In the genomic region with DNA sequence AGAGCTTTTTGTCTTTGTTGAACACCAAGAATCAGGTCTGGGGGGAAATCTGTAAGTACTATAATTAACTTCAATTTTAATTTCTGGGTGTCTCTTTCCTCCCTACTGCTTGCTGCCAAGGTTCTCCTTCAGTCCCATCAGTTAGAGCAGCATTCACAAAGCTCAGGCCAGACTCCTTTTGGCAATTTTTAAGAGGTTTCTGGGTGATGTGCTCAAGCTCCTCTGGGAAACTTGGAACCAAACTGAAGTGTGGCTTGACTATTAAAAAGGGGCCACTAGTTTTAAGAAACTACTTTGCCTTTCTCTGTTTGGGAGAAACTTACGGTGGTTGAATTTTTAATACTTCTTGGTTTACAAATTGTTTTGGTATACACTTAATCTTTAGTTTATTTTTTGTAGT, we compare ENCODE assay signal across 21 cellular contexts.
"Had no signal": no experiment of that assay in that cellular context is flagged by ENCODE, and none has a peak within 500 bp of the region (broad histone marks: within the 10 kb centered on the region; RNA-seq: fewer than 3 reads in every experiment).

No MANE protein-coding gene starts in this region.

- H3K4me1 ChIP-seq: colonic mucosa, heart left ventricle, testis, vagina had no signal

- H3K36me3 ChIP-seq: colonic mucosa, heart left ventricle, neutrophil, tibial nerve, upper lobe of right lung, vagina had no signal

- H3K9me3 ChIP-seq: colonic mucosa, mucosa of descending colon, neutrophil, testis, upper lobe of right lung, vagina had no signal

- H3K27ac ChIP-seq: colonic mucosa, heart left ventricle, neutrophil, testis, tibial nerve, upper lobe of right lung, vagina had no signal

- FAIRE-seq: keratinocyte had no signal

- H3K27me3 ChIP-seq: colonic mucosa, heart left ventricle, neutrophil, testis, tibial nerve, upper lobe of right lung, vagina had no signal

- H3K4me3 ChIP-seq: colonic mucosa, heart left ventricle, mucosa of descending colon, testis, tibial nerve, upper lobe of right lung, vagina had no signal

- ATAC-seq: heart left ventricle; left colon; left ventricle myocardium superior; mucosa of descending colon; naive thymus-derived CD8-positive, alpha-beta T cell; sciatic nerve; stimulated activated naive B cell treated with anti-CD40 and anti-IgM and Interleukin-4, amounts not matched to agents 10 μg/mL and 1 μg/mL and 100 μg/mL, for 72 hours; stimulated activated naive CD8-positive, alpha-beta T cell treated with anti-CD3 and anti-CD28 coated beads, Interleukin-15, amount 100 ng/mL, for 72 hours; upper lobe of right lung had no signal

- DNase-seq: colonic mucosa; effector CD8-positive, alpha-beta T cell; foreskin melanocyte; heart left ventricle; hippocampal formation; left colon; left ventricle myocardium superior; mucosa of descending colon; naive thymus-derived CD8-positive, alpha-beta T cell; posterior cingulate gyrus; stimulated activated CD4-positive, alpha-beta T cell treated with anti-CD3 and anti-CD28 coated beads, Interleukin-2, amount 100 ng/mL, for 24 hours; stimulated activated CD4-positive, alpha-beta T cell treated with anti-CD3 and anti-CD28 coated beads, Interleukin-4, amount 100 ng/mL, for 4 hours; stimulated activated naive B cell treated with anti-CD40 and anti-IgM and Interleukin-4, amounts not matched to agents 10 μg/mL and 1 μg/mL and 100 μg/mL, for 72 hours; stimulated activated naive CD8-positive, alpha-beta T cell treated with anti-CD3 and anti-CD28 coated beads, Interleukin-15, amount 100 ng/mL, for 72 hours; testis; upper lobe of right lung had no signal
